1 cellular context compared by ENCODE assay signal in the genomic region with DNA sequence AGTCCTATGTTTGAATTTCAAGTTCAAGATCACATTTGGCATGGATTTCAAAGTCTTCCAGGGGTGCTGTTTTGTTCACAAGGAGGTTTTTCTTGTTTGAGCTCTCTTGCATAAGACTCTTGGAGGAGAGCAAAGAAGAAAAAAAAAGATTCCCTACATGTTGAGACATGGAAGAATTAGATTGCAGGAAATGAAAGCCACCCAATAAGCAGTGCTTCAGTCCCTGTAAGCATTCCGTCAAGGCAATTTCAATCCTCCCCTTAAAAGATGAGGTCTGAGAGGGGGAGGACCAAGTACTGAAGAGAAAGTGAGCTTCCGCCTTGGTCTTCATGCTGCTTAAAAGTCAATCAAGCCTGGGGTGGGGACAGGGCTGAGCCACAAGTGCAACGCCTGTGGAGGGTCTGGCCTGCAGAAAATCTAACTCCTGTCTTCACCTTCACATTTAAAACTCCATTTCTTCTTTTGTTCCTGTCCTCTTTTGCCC.
TF ChIP-seq lines count a peak whose summit lies in the region.

No MANE protein-coding gene starts in this region.

TF ChIP-seq in GM23338, 12 proteins besides CTCF, POLR2A, EP300 and RAD21 (continued from another document):
- TF ChIP-seq, protein P1, sequence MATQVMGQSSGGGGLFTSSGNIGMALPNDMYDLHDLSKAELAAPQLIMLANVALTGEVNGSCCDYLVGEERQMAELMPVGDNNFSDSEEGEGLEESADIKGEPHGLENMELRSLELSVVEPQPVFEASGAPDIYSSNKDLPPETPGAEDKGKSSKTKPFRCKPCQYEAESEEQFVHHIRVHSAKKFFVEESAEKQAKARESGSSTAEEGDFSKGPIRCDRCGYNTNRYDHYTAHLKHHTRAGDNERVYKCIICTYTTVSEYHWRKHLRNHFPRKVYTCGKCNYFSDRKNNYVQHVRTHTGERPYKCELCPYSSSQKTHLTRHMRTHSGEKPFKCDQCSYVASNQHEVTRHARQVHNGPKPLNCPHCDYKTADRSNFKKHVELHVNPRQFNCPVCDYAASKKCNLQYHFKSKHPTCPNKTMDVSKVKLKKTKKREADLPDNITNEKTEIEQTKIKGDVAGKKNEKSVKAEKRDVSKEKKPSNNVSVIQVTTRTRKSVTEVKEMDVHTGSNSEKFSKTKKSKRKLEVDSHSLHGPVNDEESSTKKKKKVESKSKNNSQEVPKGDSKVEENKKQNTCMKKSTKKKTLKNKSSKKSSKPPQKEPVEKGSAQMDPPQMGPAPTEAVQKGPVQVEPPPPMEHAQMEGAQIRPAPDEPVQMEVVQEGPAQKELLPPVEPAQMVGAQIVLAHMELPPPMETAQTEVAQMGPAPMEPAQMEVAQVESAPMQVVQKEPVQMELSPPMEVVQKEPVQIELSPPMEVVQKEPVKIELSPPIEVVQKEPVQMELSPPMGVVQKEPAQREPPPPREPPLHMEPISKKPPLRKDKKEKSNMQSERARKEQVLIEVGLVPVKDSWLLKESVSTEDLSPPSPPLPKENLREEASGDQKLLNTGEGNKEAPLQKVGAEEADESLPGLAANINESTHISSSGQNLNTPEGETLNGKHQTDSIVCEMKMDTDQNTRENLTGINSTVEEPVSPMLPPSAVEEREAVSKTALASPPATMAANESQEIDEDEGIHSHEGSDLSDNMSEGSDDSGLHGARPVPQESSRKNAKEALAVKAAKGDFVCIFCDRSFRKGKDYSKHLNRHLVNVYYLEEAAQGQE (IDR thresholded peaks at IDR 0.05; ENCODE audit: unreplicated experiment), result no peak
- TF ChIP-seq ZNF114 (CRISPR knock-in tag; IDR thresholded peaks at IDR 0.05) (no peak), CREB1 (CRISPR knock-in tag; IDR thresholded peaks at IDR 0.05; ENCODE audit: low read depth) (no peak)
- TF ChIP-seq, protein P2, sequence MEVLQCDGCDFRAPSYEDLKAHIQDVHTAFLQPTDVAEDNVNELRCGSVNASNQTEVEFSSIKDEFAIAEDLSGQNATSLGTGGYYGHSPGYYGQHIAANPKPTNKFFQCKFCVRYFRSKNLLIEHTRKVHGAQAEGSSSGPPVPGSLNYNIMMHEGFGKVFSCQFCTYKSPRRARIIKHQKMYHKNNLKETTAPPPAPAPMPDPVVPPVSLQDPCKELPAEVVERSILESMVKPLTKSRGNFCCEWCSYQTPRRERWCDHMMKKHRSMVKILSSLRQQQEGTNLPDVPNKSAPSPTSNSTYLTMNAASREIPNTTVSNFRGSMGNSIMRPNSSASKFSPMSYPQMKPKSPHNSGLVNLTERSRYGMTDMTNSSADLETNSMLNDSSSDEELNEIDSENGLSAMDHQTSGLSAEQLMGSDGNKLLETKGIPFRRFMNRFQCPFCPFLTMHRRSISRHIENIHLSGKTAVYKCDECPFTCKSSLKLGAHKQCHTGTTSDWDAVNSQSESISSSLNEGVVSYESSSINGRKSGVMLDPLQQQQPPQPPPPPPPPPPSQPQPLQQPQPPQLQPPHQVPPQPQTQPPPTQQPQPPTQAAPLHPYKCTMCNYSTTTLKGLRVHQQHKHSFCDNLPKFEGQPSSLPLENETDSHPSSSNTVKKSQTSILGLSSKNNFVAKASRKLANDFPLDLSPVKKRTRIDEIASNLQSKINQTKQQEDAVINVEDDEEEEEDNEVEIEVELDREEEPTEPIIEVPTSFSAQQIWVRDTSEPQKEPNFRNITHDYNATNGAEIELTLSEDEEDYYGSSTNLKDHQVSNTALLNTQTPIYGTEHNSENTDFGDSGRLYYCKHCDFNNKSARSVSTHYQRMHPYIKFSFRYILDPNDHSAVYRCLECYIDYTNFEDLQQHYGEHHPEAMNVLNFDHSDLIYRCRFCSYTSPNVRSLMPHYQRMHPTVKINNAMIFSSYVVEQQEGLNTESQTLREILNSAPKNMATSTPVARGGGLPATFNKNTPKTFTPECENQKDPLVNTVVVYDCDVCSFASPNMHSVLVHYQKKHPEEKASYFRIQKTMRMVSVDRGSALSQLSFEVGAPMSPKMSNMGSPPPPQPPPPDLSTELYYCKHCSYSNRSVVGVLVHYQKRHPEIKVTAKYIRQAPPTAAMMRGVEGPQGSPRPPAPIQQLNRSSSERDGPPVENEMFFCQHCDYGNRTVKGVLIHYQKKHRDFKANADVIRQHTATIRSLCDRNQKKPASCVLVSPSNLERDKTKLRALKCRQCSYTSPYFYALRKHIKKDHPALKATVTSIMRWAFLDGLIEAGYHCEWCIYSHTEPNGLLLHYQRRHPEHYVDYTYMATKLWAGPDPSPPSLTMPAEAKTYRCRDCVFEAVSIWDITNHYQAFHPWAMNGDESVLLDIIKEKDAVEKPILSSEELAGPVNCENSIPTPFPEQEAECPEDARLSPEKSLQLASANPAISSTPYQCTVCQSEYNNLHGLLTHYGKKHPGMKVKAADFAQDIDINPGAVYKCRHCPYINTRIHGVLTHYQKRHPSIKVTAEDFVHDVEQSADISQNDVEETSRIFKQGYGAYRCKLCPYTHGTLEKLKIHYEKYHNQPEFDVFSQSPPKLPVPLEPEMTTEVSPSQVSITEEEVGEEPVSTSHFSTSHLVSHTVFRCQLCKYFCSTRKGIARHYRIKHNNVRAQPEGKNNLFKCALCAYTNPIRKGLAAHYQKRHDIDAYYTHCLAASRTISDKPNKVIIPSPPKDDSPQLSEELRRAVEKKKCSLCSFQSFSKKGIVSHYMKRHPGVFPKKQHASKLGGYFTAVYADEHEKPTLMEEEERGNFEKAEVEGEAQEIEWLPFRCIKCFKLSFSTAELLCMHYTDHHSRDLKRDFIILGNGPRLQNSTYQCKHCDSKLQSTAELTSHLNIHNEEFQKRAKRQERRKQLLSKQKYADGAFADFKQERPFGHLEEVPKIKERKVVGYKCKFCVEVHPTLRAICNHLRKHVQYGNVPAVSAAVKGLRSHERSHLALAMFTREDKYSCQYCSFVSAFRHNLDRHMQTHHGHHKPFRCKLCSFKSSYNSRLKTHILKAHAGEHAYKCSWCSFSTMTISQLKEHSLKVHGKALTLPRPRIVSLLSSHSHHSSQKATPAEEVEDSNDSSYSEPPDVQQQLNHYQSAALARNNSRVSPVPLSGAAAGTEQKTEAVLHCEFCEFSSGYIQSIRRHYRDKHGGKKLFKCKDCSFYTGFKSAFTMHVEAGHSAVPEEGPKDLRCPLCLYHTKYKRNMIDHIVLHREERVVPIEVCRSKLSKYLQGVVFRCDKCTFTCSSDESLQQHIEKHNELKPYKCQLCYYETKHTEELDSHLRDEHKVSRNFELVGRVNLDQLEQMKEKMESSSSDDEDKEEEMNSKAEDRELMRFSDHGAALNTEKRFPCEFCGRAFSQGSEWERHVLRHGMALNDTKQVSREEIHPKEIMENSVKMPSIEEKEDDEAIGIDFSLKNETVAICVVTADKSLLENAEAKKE (CRISPR knock-in tag; IDR thresholded peaks at IDR 0.05), result no peak
